In genomic region chr1:178684111-178684510, GRCh38 we compare ENCODE assay signal across 14 cellular contexts. TPM values are rescaled to one million over a fixed set of nuclear protein-coding genes. Genes with fewer than 3 reads are reported as not detected.
DNase-seq lines count a peak whose midpoint lies in the region; ATAC-seq and TF ChIP-seq lines count a peak whose summit lies in the region.
"Had no signal": no experiment of that assay in that cellular context is flagged by ENCODE, and none has a peak within 500 bp of the region (broad histone marks: within the 10 kb centered on the region; RNA-seq: fewer than 3 reads in every experiment).

No MANE protein-coding gene starts in this region.

- no peaks in the 10 kb centered on the region for H3K9me3 ChIP-seq in Caco-2
- no peaks in the 10 kb centered on the region for H3K9me3 ChIP-seq in WERI-Rb-1 (ENCODE audit: severe bottlenecking)

- H3K4me3 Mint-ChIP-seq in naive B cell (peak overlapping the region in 6 of 8 donors; percentile 28 to 75 (median 60)), Caco-2 (ENCODE audit: unreplicated experiment) (no peak overlapping the region)
- H3K4me3 Mint-ChIP-seq in activated T-helper 2 cell treated with anti-CD3 and anti-CD28 coated beads, Interferon-gamma antibody, Interleukin-2, Interleukin-4, amounts not matched to agents 10 μg/mL and 5 μg/mL and 100 μg/mL, durations not matched to agents 14 hours and 24 hours and 36 hours (ENCODE audit: low read depth): no peak overlapping the region
- H3K4me3 Mint-ChIP-seq: activated CD8-positive, alpha-beta memory T cell treated with anti-CD3 and anti-CD28 coated beads, Interleukin-2, amount 10 ng/mL, durations not matched to agents 7 days and 5 days had no signal

- CTCF ChIA-PET in Caco-2 (lab: Charles Lee): no interaction called here

- no TSS peak for BruUV-seq in Caco-2 (replicated peaks; lab: Mats Ljungman, UMichigan)

- H3K36me3 Mint-ChIP-seq in naive B cell: no peaks in the 10 kb centered on the region
- no peaks in the 10 kb centered on the region for H3K36me3 Mint-ChIP-seq in Caco-2 (ENCODE audit: insufficient read depth, unreplicated experiment)
- H3K36me3 Mint-ChIP-seq in activated T-helper 2 cell treated with anti-CD3 and anti-CD28 coated beads, Interferon-gamma antibody, Interleukin-2, Interleukin-4, amounts not matched to agents 10 μg/mL and 5 μg/mL and 100 μg/mL, durations not matched to agents 14 hours and 24 hours and 36 hours (ENCODE audit: low read depth): no peaks in the 10 kb centered on the region
- H3K36me3 Mint-ChIP-seq: activated CD8-positive, alpha-beta memory T cell treated with anti-CD3 and anti-CD28 coated beads, Interleukin-2, amount 10 ng/mL, durations not matched to agents 7 days and 5 days had no signal

- H3K4me1 ChIP-seq in Caco-2: peaks cover 8% of the 10 kb centered on the region

- H3K27ac Mint-ChIP-seq in naive B cell: peak overlapping the region; percentile 23 to 91 (median 60)
- H3K27ac Mint-ChIP-seq in Caco-2 (ENCODE audit: unreplicated experiment): no peak overlapping the region
- H3K27ac Mint-ChIP-seq in activated T-helper 2 cell treated with anti-CD3 and anti-CD28 coated beads, Interferon-gamma antibody, Interleukin-2, Interleukin-4, amounts not matched to agents 10 μg/mL and 5 μg/mL and 100 μg/mL, durations not matched to agents 14 hours and 24 hours and 36 hours: no peak overlapping the region
- H3K27ac Mint-ChIP-seq: activated CD8-positive, alpha-beta memory T cell treated with anti-CD3 and anti-CD28 coated beads, Interleukin-2, amount 10 ng/mL, durations not matched to agents 7 days and 5 days had no signal

- H3K27me3 ChIP-seq in Caco-2 (replicated peaks; ENCODE audit: control insufficient read depth, insufficient read depth, low read length) (no peaks in the 10 kb centered on the region), WERI-Rb-1 (ENCODE audit: insufficient read depth, low read depth, severe bottlenecking) (no peaks in the 10 kb centered on the region)

- TF ChIP-seq CTCF in Caco-2 (IDR thresholded peaks at IDR 0.05; ENCODE audit: insufficient read depth in 1 of 2, low read depth in 1 of 2, low read length in 1 of 2, severe bottlenecking in 1 of 2, unreplicated experiment in 1 of 2): no peak
- TF ChIP-seq CTCF in WERI-Rb-1 (IDR thresholded peaks at IDR 0.05; ENCODE audit: low read depth, low read length): no peak

- POLR2A ChIA-PET in Caco-2 (lab: Charles Lee): no interaction called here

- H3K27me3 Mint-ChIP-seq in naive B cell: no peaks in the 10 kb centered on the region
- no peaks in the 10 kb centered on the region for H3K27me3 Mint-ChIP-seq in Caco-2 (ENCODE audit: insufficient read depth, unreplicated experiment)
- H3K27me3 Mint-ChIP-seq in activated T-helper 2 cell treated with anti-CD3 and anti-CD28 coated beads, Interferon-gamma antibody, Interleukin-2, Interleukin-4, amounts not matched to agents 10 μg/mL and 5 μg/mL and 100 μg/mL, durations not matched to agents 14 hours and 24 hours and 36 hours (ENCODE audit: low read depth): no peaks in the 10 kb centered on the region
- H3K27me3 Mint-ChIP-seq: activated CD8-positive, alpha-beta memory T cell treated with anti-CD3 and anti-CD28 coated beads, Interleukin-2, amount 10 ng/mL, durations not matched to agents 7 days and 5 days had no signal

- H3K4me3 ChIP-seq in Caco-2 (ENCODE audit: low read depth, low read length) (no peak overlapping the region), WERI-Rb-1 (ENCODE audit: low read depth, low read length) (no peak overlapping the region)

- H3K4me1 Mint-ChIP-seq in naive B cell (peaks cover 35 to 64% (median 52%) of the 10 kb centered on the region in 3 donors), Caco-2 (ENCODE audit: low read depth, unreplicated experiment) (peaks cover 6% of the 10 kb centered on the region)
- H3K4me1 Mint-ChIP-seq in activated T-helper 2 cell treated with anti-CD3 and anti-CD28 coated beads, Interferon-gamma antibody, Interleukin-2, Interleukin-4, amounts not matched to agents 10 μg/mL and 5 μg/mL and 100 μg/mL, durations not matched to agents 14 hours and 24 hours and 36 hours (ENCODE audit: low read depth): peaks cover 8% of the 10 kb centered on the region
- H3K4me1 Mint-ChIP-seq: activated CD8-positive, alpha-beta memory T cell treated with anti-CD3 and anti-CD28 coated beads, Interleukin-2, amount 10 ng/mL, durations not matched to agents 7 days and 5 days had no signal

- peaks cover 0 to 6% (median 0%) of the 10 kb centered on the region in 7 donors for H3K9me3 Mint-ChIP-seq in naive B cell
- H3K9me3 Mint-ChIP-seq in Caco-2 (ENCODE audit: unreplicated experiment): no peaks in the 10 kb centered on the region
- H3K9me3 Mint-ChIP-seq in activated T-helper 2 cell treated with anti-CD3 and anti-CD28 coated beads, Interferon-gamma antibody, Interleukin-2, Interleukin-4, amounts not matched to agents 10 μg/mL and 5 μg/mL and 100 μg/mL, durations not matched to agents 14 hours and 24 hours and 36 hours: no peaks in the 10 kb centered on the region

- intact Hi-C loops in Caco-2 (cut with micrococcal nuclease; ENCODE audit: unreplicated experiment): no loop called here
- intact Hi-C loops in activated T-helper 2 cell treated with anti-CD3 and anti-CD28 coated beads, Interferon-gamma antibody, Interleukin-2, Interleukin-4, amounts not matched to agents 10 μg/mL and 5 μg/mL and 100 μg/mL, durations not matched to agents 14 hours and 24 hours and 36 hours (cut with micrococcal nuclease): no loop called here

- no peak overlapping the region for H3K27ac ChIP-seq in WERI-Rb-1

- ATAC-seq in GM18498 (IDR thresholded peaks at IDR 0.05; ENCODE audit: unreplicated experiment) (peak; percentile 20), HG03354 (IDR thresholded peaks at IDR 0.05; ENCODE audit: poor library complexity, severe bottlenecking, unreplicated experiment) (peak; percentile 10), naive B cell (ENCODE audit: low read depth in 2 of 2) (no peak)
- ATAC-seq: activated CD8-positive, alpha-beta memory T cell treated with anti-CD3 and anti-CD28 coated beads, Interleukin-2, amount 10 ng/mL, durations not matched to agents 7 days and 5 days had no signal

- no peaks in the 10 kb centered on the region for H3K36me3 ChIP-seq in Caco-2 (ENCODE audit: control insufficient read depth, insufficient read depth, low read length)
- no peaks in the 10 kb centered on the region for H3K36me3 ChIP-seq in WERI-Rb-1

- DNase-seq in astrocyte of the hippocampus (ENCODE audit: low read depth, low spot score) (peak; percentile 18), naive B cell (no peak), Caco-2 (no peak), NCI-H446 treated with DMSO at 0.1 percent for 48 hours (lab: John Stamatoyannopoulos, UW) (no peak), WERI-Rb-1 (no peak)
- DNase-seq in activated T-helper 2 cell treated with anti-CD3 and anti-CD28 coated beads, Interferon-gamma antibody, Interleukin-2, Interleukin-4, amounts not matched to agents 10 μg/mL and 5 μg/mL and 100 μg/mL, durations not matched to agents 14 hours and 24 hours and 36 hours (ENCODE audit: low spot score): no peak
- DNase-seq: activated CD8-positive, alpha-beta memory T cell treated with anti-CD3 and anti-CD28 coated beads, Interleukin-2, amount 10 ng/mL, durations not matched to agents 7 days and 5 days; activated naive CD4-positive, alpha-beta T cell treated with Interleukin-2 at 50 U/mL for 16 hours; effector CD8-positive, alpha-beta T cell; NCI-H1417; NCI-H2227 treated with DMSO at 0.1 percent for 48 hours; occipital lobe had no signal

RNA-seq across cellular contexts. Expression of gene RALGPS2, which starts 40.9 kb away (rescaled TPM):
- polyA plus RNA-seq in naive B cell (ENCODE audit: low read depth in 6 of 6): 100 to 1,000 TPM in 5 of 6 donors, 10 to 100 TPM in 1; 90.9 to 349 (median 298) TPM
- total RNA-seq in Caco-2 (2022): 26.1 and 38.6 TPM in 2 replicates
- total RNA-seq in activated T-helper 2 cell treated with anti-CD3 and anti-CD28 coated beads, Interferon-gamma antibody, Interleukin-2, Interleukin-4, amounts not matched to agents 10 μg/mL and 5 μg/mL and 100 μg/mL, durations not matched to agents 14 hours and 24 hours and 36 hours: 1.9 and 2.2 TPM in 2 replicates

Comparison
In these comparisons a context has a peak if more than half of its experiments do, and no peak if none do; other contexts are left out.
1. ATAC-seq: peak in GM18498 (single experiment) and HG03354 (single experiment); none in naive B cell (0 of 2).
2. H3K27ac Mint-ChIP-seq: peak in naive B cell (6 of 6); none in Caco-2 (single experiment) and activated T-helper 2 cell treated with anti-CD3 and anti-CD28 coated beads, Interferon-gamma antibody, Interleukin-2, Interleukin-4, amounts not matched to agents 10 μg/mL and 5 μg/mL and 100 μg/mL, durations not matched to agents 14 hours and 24 hours and 36 hours (single experiment).
3. H3K4me3 Mint-ChIP-seq: peak in naive B cell (6 of 8); none in Caco-2 (single experiment) and activated T-helper 2 cell treated with anti-CD3 and anti-CD28 coated beads, Interferon-gamma antibody, Interleukin-2, Interleukin-4, amounts not matched to agents 10 μg/mL and 5 μg/mL and 100 μg/mL, durations not matched to agents 14 hours and 24 hours and 36 hours (single experiment).